24 cellular contexts compared by ENCODE assay signal in genomic region chr1:180046674-180047073, GRCh38.
A peak's percentile ranks its signal among the peaks of the same experiment; 100 is the strongest.
DNase-seq lines count a peak whose midpoint lies in the region; ATAC-seq, FAIRE-seq and TF ChIP-seq lines count a peak whose summit lies in the region.
"Had no signal": no experiment of that assay in that cellular context is flagged by ENCODE, and none has a peak within 500 bp of the region (broad histone marks: within the 10 kb centered on the region; RNA-seq: fewer than 3 reads in every experiment).

No MANE protein-coding gene starts in this region.

- H2AFZ ChIP-seq in IMR-90 (replicated peaks; ENCODE audit: low read length, poor library complexity), result no peak overlapping the region
- no peak overlapping the region for H2AFZ ChIP-seq in K562 (ENCODE audit: low read depth, low read length)
- H2AFZ ChIP-seq: GM23338 had no signal

- CTCF ChIA-PET in IMR-90 (lab: Yijun Ruan, JAX), result no interaction called here
- CTCF ChIA-PET in K562 (lab: Yijun Ruan, JAX; ENCODE audit: low intra/inter-chr PET ratio), result interaction anchor here (0.5 kb wide), 1 partner anchor 1378 kb away, joined by 3 read pairs; no protein-coding TSS in a partner anchor

- H2AK5ac ChIP-seq in IMR-90 (ENCODE audit: low read depth, low read length), result no peak overlapping the region

- peak overlapping the region; percentile 34 for H2BK5ac ChIP-seq in IMR-90 (ENCODE audit: low read depth, low read length, poor library complexity, severe bottlenecking)

- H3K14ac ChIP-seq in IMR-90 (replicated peaks; ENCODE audit: low read depth, low read length), result no peak overlapping the region

- H3K56ac ChIP-seq in IMR-90 (ENCODE audit: extremely low read depth, insufficient read depth, low read length), result no peak overlapping the region

- H3K27ac ChIP-seq in IMR-90 (ENCODE audit: insufficient read depth, low read length) (no peak overlapping the region; the same call in 1 of the 2 replicates), K562 (ENCODE audit: extremely low read depth, low read depth, low read length) (no peak overlapping the region)
- H3K27ac ChIP-seq: A549; BLaER1 treated with 17β-estradiol and CSF1 and Interleukin-3, amounts not matched to agents 10 nM and 100 nM had no signal

- H3K79me1 ChIP-seq in IMR-90 (ENCODE audit: low read depth in 1 of 2, low read length in 2 of 2), result peaks cover 3 to 6% of the 10 kb centered on the region in 2 experiments; a peak in 2 of 4 replicates

- FAIRE-seq in K562 (lab: Jason Lieb, UNC), result no peak
- FAIRE-seq: A549, D721Med, GM12878 had no signal

- H2BK15ac ChIP-seq in IMR-90 (ENCODE audit: low read depth, low read length), result no peak overlapping the region

- TF ChIP-seq POLR2A in IMR-90 (IDR thresholded peaks at IDR 0.05; ENCODE audit: low read depth, low read length) (no peak), K562 (conservative IDR thresholded peaks at IDR 0.05) (no peak)

- no peaks in the 10 kb centered on the region for H3K9me3 ChIP-seq in IMR-90 (ENCODE audit: control insufficient read depth, insufficient read depth, low read length)
- no peaks in the 10 kb centered on the region for H3K9me3 ChIP-seq in K562 (replicated peaks; ENCODE audit: control insufficient read depth, insufficient read depth, low read depth, low read length)
- H3K9me3 ChIP-seq: A549; BE2C; BLaER1 treated with 17β-estradiol and CSF1 and Interleukin-3, amounts not matched to agents 10 nM and 100 nM had no signal

- no peak for TF ChIP-seq RAD21 in IMR-90 (IDR thresholded peaks at IDR 0.05; ENCODE audit: low read length)
- no peak for TF ChIP-seq RAD21 in K562 (CRISPR knock-in tag; conservative IDR thresholded peaks at IDR 0.05 in 1 of 2, IDR thresholded peaks at IDR 0.05 in 1 of 2)

- no peak for DNase-seq in activated T-cell treated with anti-CD3 and anti-CD28 coated beads, Interleukin-2, amount 50 U/mL, for 24 hours
- DNase-seq in activated T-cell treated with anti-CD3 and anti-CD28 coated beads for 4 hours, result no peak
- no peak for DNase-seq in IMR-90
- no peak for DNase-seq in K562 (ENCODE audit: extremely low read depth in 1 of 4, low spot score in 3 of 4)
- no peak for DNase-seq in T-helper 2 cell treated with Interferon-gamma antibody and Interleukin-4, amounts not matched to agents 5 μg/mL and 100 μg/mL, for 36 hours (ENCODE audit: low spot score)
- DNase-seq: 8988T; ACHN; AML-193; BE2C; CD4-positive, alpha-beta T cell; CD8-positive, alpha-beta memory T cell; DMS 273 treated with DMSO at 0.1 percent for 48 hours; DMS79; EL; GDM1; H9 had no signal

- peaks cover 87% of the 10 kb centered on the region for H3K36me3 Mint-ChIP-seq in activated T-cell treated with anti-CD3 and anti-CD28 coated beads, Interleukin-2, amount 50 U/mL, for 24 hours (ENCODE audit: low read depth)
- peaks cover 54% of the 10 kb centered on the region for H3K36me3 Mint-ChIP-seq in T-helper 2 cell treated with Interferon-gamma antibody and Interleukin-4, amounts not matched to agents 5 μg/mL and 100 μg/mL, for 36 hours (ENCODE audit: low read depth)

- H2BK120ac ChIP-seq in IMR-90 (ENCODE audit: low read depth, low read length), result no peak overlapping the region

- H3K4me3 ChIP-seq in IMR-90 (ENCODE audit: insufficient read depth, low read depth, low read length) (no peak overlapping the region), K562 (no peak overlapping the region)
- H3K4me3 ChIP-seq: A549; BLaER1 treated with 17β-estradiol and CSF1 and Interleukin-3, amounts not matched to agents 10 nM and 100 nM; GM12878; GM23338 had no signal

- H3K9me1 ChIP-seq in IMR-90 (ENCODE audit: insufficient read depth, low read length) (peaks cover 3% of the 10 kb centered on the region), K562 (ENCODE audit: control insufficient read depth, insufficient read depth, low read length) (no peaks in the 10 kb centered on the region)

- H3K27me3 Mint-ChIP-seq in activated T-cell treated with anti-CD3 and anti-CD28 coated beads, Interleukin-2, amount 50 U/mL, for 24 hours, result no peaks in the 10 kb centered on the region
- no peaks in the 10 kb centered on the region for H3K27me3 Mint-ChIP-seq in T-helper 2 cell treated with Interferon-gamma antibody and Interleukin-4, amounts not matched to agents 5 μg/mL and 100 μg/mL, for 36 hours (ENCODE audit: low read depth)
- H3K27me3 Mint-ChIP-seq: CD4-positive, alpha-beta T cell; CD8-positive, alpha-beta memory T cell had no signal

- POLR2A ChIA-PET in IMR-90 (lab: Charles Lee; ENCODE audit: unreplicated experiment) (no interaction called here), K562 (lab: Yijun Ruan, JAX) (interaction anchor here (0.6 to 1.0 kb wide), 3 partner anchors 8 to 25 kb away, joined by 3 read pairs; no protein-coding TSS in a partner anchor)

- no peak for ATAC-seq in IMR-90 (ENCODE audit: low read depth)
- ATAC-seq in K562, result no peak
- no peak for ATAC-seq in GM18873 (IDR thresholded peaks at IDR 0.05; ENCODE audit: low FRiP score, unreplicated experiment)
- ATAC-seq: A549, GM12878, GM23338, HCT116 had no signal

- 0 out of 2 replicates have a peak overlapping the region, but pooled peaks have one; percentile 29 for H3K18ac ChIP-seq in IMR-90 (ENCODE audit: low read depth, low read length)

- TF ChIP-seq CTCF in IMR-90 (conservative IDR thresholded peaks at IDR 0.05; ENCODE audit: low read depth, low read length), result no peak
- TF ChIP-seq CTCF in K562 (IDR thresholded peaks at IDR 0.05 in 2 of 3, conservative IDR thresholded peaks at IDR 0.05 in 1 of 3; ENCODE audit: insufficient read depth in 2 of 3, low read depth in 1 of 3, low read length in 3 of 3), result no peak

- TF ChIP-seq EP300 in K562 (IDR thresholded peaks at IDR 0.05; ENCODE audit: low read length), result no peak

- H4K20me1 ChIP-seq in IMR-90 (ENCODE audit: insufficient read depth, low read length), result peaks cover 6% of the 10 kb centered on the region; the same call in 1 of the 2 replicates
- H4K20me1 ChIP-seq in K562 (replicated peaks; ENCODE audit: control insufficient read depth, insufficient read depth, low read length), result no peaks in the 10 kb centered on the region
- H4K20me1 ChIP-seq: BLaER1 treated with 17β-estradiol and CSF1 and Interleukin-3, amounts not matched to agents 10 nM and 100 nM had no signal

- H2AK9ac ChIP-seq in IMR-90 (replicated peaks; ENCODE audit: low read depth, low read length, poor library complexity), result no peak overlapping the region

- no peak overlapping the region for H3K23ac ChIP-seq in IMR-90 (ENCODE audit: low read depth, low read length)

- BruUV-seq in IMR-90 (replicated peaks; lab: Mats Ljungman, UMichigan) (no TSS peak), K562 (replicated peaks; lab: Mats Ljungman, UMichigan) (no TSS peak)

- H3K4me2 ChIP-seq in IMR-90 (ENCODE audit: low read depth, low read length) (peak overlapping the region; percentile 17; the same call in 1 of the 2 replicates), K562 (ENCODE audit: insufficient read depth, low read length) (no peak overlapping the region)
- H3K4me2 ChIP-seq: A549; BLaER1 treated with 17β-estradiol and CSF1 and Interleukin-3, amounts not matched to agents 10 nM and 100 nM; GM23338 had no signal

- H3K4me1 ChIP-seq in IMR-90 (ENCODE audit: control insufficient read depth, insufficient read depth, low read length) (peaks cover 5% of the 10 kb centered on the region), K562 (replicated peaks in 1 of 2; ENCODE audit: control insufficient read depth in 2 of 2, insufficient read depth in 2 of 2, low read length in 2 of 2) (no peaks in the 10 kb centered on the region)
- H3K4me1 ChIP-seq: BE2C; BLaER1 treated with 17β-estradiol and CSF1 and Interleukin-3, amounts not matched to agents 10 nM and 100 nM had no signal

- no peak overlapping the region for H4K91ac ChIP-seq in IMR-90 (ENCODE audit: insufficient read depth, low read depth, low read length)

- H3K27ac Mint-ChIP-seq in activated T-cell treated with anti-CD3 and anti-CD28 coated beads, Interleukin-2, amount 50 U/mL, for 24 hours, result peak overlapping the region; percentile 38
- H3K27ac Mint-ChIP-seq in T-helper 2 cell treated with Interferon-gamma antibody and Interleukin-4, amounts not matched to agents 5 μg/mL and 100 μg/mL, for 36 hours, result no peak overlapping the region
- H3K27ac Mint-ChIP-seq: CD4-positive, alpha-beta T cell; CD8-positive, alpha-beta memory T cell; GM23338; H9 had no signal

- H4K8ac ChIP-seq in IMR-90 (ENCODE audit: low read depth in 2 of 2, low read length in 2 of 2), result no peak overlapping the region

- WGBS in IMR-90 (ENCODE audit: extremely low coverage in 2 of 2, insufficient read length in 1 of 2), 2 experiments, result no CpG with 5 or more reads among the region's 1 CpG
- 86% methylated on average over 1 of the region's 1 CpG for WGBS in K562 (ENCODE audit: insufficient coverage, low coverage, missing lambda C conversion rate)

- H3K9me3 Mint-ChIP-seq in activated T-cell treated with anti-CD3 and anti-CD28 coated beads, Interleukin-2, amount 50 U/mL, for 24 hours, result no peaks in the 10 kb centered on the region
- H3K9me3 Mint-ChIP-seq in T-helper 2 cell treated with Interferon-gamma antibody and Interleukin-4, amounts not matched to agents 5 μg/mL and 100 μg/mL, for 36 hours, result no peaks in the 10 kb centered on the region
- H3K9me3 Mint-ChIP-seq: CD14-positive monocyte; CD4-positive, alpha-beta T cell; CD8-positive, alpha-beta memory T cell; GM23338; H9 had no signal

- H3K36me3 ChIP-seq in IMR-90 (ENCODE audit: control insufficient read depth, insufficient read depth, low read length) (peaks cover 25% of the 10 kb centered on the region), K562 (ENCODE audit: control insufficient read depth, insufficient read depth, low read length) (peaks cover 86% of the 10 kb centered on the region)

- no peak overlapping the region for H2BK20ac ChIP-seq in IMR-90 (ENCODE audit: low read depth, low read length)

- H3K4me1 Mint-ChIP-seq in activated T-cell treated with anti-CD3 and anti-CD28 coated beads, Interleukin-2, amount 50 U/mL, for 24 hours (ENCODE audit: low read depth), result peaks cover 9% of the 10 kb centered on the region
- no peaks in the 10 kb centered on the region for H3K4me1 Mint-ChIP-seq in T-helper 2 cell treated with Interferon-gamma antibody and Interleukin-4, amounts not matched to agents 5 μg/mL and 100 μg/mL, for 36 hours (ENCODE audit: low read depth)
- H3K4me1 Mint-ChIP-seq: CD14-positive monocyte, GM23338, H9 had no signal

- no peak overlapping the region for H3K4ac ChIP-seq in IMR-90 (ENCODE audit: low read depth, low read length)

- no peaks in the 10 kb centered on the region for H3K79me2 ChIP-seq in K562 (ENCODE audit: control insufficient read depth, insufficient read depth, low read length)

- H3K4me3 Mint-ChIP-seq in activated T-cell treated with anti-CD3 and anti-CD28 coated beads, Interleukin-2, amount 50 U/mL, for 24 hours, result no peak overlapping the region
- H3K4me3 Mint-ChIP-seq in T-helper 2 cell treated with Interferon-gamma antibody and Interleukin-4, amounts not matched to agents 5 μg/mL and 100 μg/mL, for 36 hours, result no peak overlapping the region
- H3K4me3 Mint-ChIP-seq: CD14-positive monocyte; CD4-positive, alpha-beta T cell; CD8-positive, alpha-beta memory T cell; GM23338; H9 had no signal

- H3K27me3 ChIP-seq in IMR-90 (ENCODE audit: control insufficient read depth, insufficient read depth, low read length), result no peaks in the 10 kb centered on the region
- H3K27me3 ChIP-seq in K562 (ENCODE audit: control insufficient read depth in 2 of 2, insufficient read depth in 2 of 2, low read length in 2 of 2), result no peaks in the 10 kb centered on the region
- H3K27me3 ChIP-seq: BE2C; BLaER1 treated with 17β-estradiol and CSF1 and Interleukin-3, amounts not matched to agents 10 nM and 100 nM had no signal

- H4K5ac ChIP-seq in IMR-90 (ENCODE audit: low read depth, low read length), result no peak overlapping the region

- H3K9ac ChIP-seq in IMR-90 (ENCODE audit: low read depth, low read length), result no peak overlapping the region
- no peak overlapping the region for H3K9ac ChIP-seq in K562 (ENCODE audit: insufficient read depth in 1 of 2, low read depth in 2 of 2, low read length in 2 of 2)
- H3K9ac ChIP-seq: BLaER1 treated with 17β-estradiol and CSF1 and Interleukin-3, amounts not matched to agents 10 nM and 100 nM had no signal

- in situ Hi-C loops in IMR-90 (cut with MboI; ENCODE audit: low sequenced_read_pairs), result no loop called here
- in situ Hi-C loops in K562 (cut with MboI), result no loop called here

- dilution Hi-C loops in IMR-90 (cut with HindIII; ENCODE audit: low sequenced_read_pairs, unreplicated experiment), result loop anchor here (25.0 kb wide), 1 partner anchor 116 kb away; the partner anchor contains the start of gene QSOX1

- intact Hi-C loops in IMR-90 (cut with micrococcal nuclease) (no loop called here), K562 (cut with micrococcal nuclease) (no loop called here)
